ENCODE assay signal across 23 cellular contexts in genomic region chr1:177239792-177240191, GRCh38.
"Had no signal": no experiment of that assay in that cellular context is flagged by ENCODE, and none has a peak within 500 bp of the region (broad histone marks: within the 10 kb centered on the region; RNA-seq: fewer than 3 reads in every experiment).

No MANE protein-coding gene starts in this region.

- H3K27ac Mint-ChIP-seq: IgD-negative memory B cell had no signal

- H3K27ac ChIP-seq: HL-60, KMS-11, SJSA1, SK-N-MC had no signal

- ATAC-seq: K562, Panc1, Right ventricle myocardium inferior had no signal

- H3K4me2 ChIP-seq: KMS-11 had no signal

- DNase-seq: Kasumi-1, MM.1S, NCI-H1092 treated with DMSO at 0.1 percent for 48 hours, NCI-H1436, NCI-H187, NCI-H2029, NCI-H2081 treated with DMSO at 0.1 percent for 48 hours, NCI-H2171, NCI-H226, NCI-H446, NCI-H510A, NCI-H524 treated with DMSO at 0.1 percent for 48 hours, NCI-H69, NCI-H774, SIG-M5 had no signal

- H3K9me3 ChIP-seq: SJSA1 had no signal

- H3K4me1 ChIP-seq: SJSA1 had no signal

- H3K4me3 Mint-ChIP-seq: IgD-negative memory B cell had no signal

- H3K4me1 Mint-ChIP-seq: IgD-negative memory B cell had no signal

- H3K4me3 ChIP-seq: K562, SJSA1, SK-N-MC had no signal

- H3K27me3 Mint-ChIP-seq: IgD-negative memory B cell had no signal

- H3K9ac ChIP-seq: KMS-11 had no signal

- H3K36me3 Mint-ChIP-seq: IgD-negative memory B cell had no signal

- H3K36me3 ChIP-seq: SJSA1 had no signal
